In genomic region chr13:25561842-25562241, GRCh38 we compare ENCODE assay signal across 6 cellular contexts.
"Had no signal": no experiment of that assay in that cellular context is flagged by ENCODE, and none has a peak within 500 bp of the region (broad histone marks: within the 10 kb centered on the region; RNA-seq: fewer than 3 reads in every experiment).

No MANE protein-coding gene starts in this region.

- H3K4me3 ChIP-seq: GM23338 had no signal

- H3K4me1 Mint-ChIP-seq: GM23338, H9 had no signal

- ATAC-seq: GM23338, HepG2 had no signal

- H3K9me3 Mint-ChIP-seq: GM23338, H9, IgD-negative memory B cell had no signal

- H3K36me3 Mint-ChIP-seq: IgD-negative memory B cell had no signal

- DNase-seq: H9, HCEC 1CT had no signal

- H3K27me3 Mint-ChIP-seq: IgD-negative memory B cell had no signal

- H3K4me2 ChIP-seq: GM23338 had no signal

- H3K27ac ChIP-seq: HL-60 had no signal

- H3K4me3 Mint-ChIP-seq: GM23338, H9, IgD-negative memory B cell had no signal

- H3K27ac Mint-ChIP-seq: GM23338, H9, IgD-negative memory B cell had no signal

- H2AFZ ChIP-seq: GM23338 had no signal
